Comparison of ENCODE assay signal across 9 cellular contexts in the genomic region with DNA sequence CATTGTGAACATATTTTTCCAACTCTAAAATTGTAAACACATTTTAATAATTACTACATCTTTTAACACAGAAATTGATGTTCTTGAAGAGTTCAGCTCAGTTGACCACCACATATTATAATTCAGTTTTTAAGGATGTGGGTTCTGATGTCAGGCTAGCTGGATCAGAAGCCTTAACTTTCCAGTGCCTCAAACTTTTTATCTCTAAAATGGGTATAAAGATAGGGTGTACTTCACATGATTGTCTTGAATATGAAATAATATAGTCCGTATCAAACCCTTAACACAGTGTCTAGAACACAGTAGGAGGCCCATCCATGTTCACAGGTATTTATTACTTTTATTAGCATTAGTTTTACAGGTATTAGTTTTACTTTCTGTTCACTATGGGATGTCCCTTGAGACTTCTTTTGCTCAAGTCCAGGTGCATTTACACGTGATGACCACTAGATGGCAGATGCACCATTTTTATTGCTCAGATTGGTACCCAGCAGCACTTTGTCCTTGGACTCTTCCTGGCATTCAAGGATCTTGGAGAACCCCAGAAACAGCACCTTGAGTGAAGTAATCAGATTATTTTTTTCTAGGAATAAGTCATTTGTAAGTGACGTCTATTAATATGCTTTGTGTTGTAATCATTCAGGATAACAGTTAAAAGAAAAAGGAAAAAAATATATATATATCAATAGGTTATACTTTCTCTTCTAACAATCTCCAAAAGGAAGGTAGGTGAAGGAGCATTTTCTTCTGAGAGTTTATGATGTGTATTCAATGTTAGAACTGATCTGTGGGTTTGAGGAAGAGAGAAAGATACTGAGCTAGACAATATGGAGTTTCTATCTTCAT.
A peak's percentile ranks its signal among the peaks of the same experiment; 100 is the strongest.
DNase-seq lines count a peak whose midpoint lies in the region; ATAC-seq and TF ChIP-seq lines count a peak whose summit lies in the region.
"Had no signal": no experiment of that assay in that cellular context is flagged by ENCODE, and none has a peak within 500 bp of the region (broad histone marks: within the 10 kb centered on the region; RNA-seq: fewer than 3 reads in every experiment).

No MANE protein-coding gene starts in this region.

- H3K36me3 Mint-ChIP-seq in osteocyte (ENCODE audit: unreplicated experiment) = no peaks in the 10 kb centered on the region

- H3K4me1 Mint-ChIP-seq in osteocyte (ENCODE audit: unreplicated experiment) = no peaks in the 10 kb centered on the region

- peaks cover 2% of the 10 kb centered on the region for H3K9me3 Mint-ChIP-seq in osteocyte (ENCODE audit: unreplicated experiment)

- ATAC-seq in GM18498 (IDR thresholded peaks at IDR 0.05; ENCODE audit: unreplicated experiment) (peak; percentile 95), HG02623 (IDR thresholded peaks at IDR 0.05; ENCODE audit: unreplicated experiment) (peak; percentile 97)

- no peak overlapping the region for H3K4me3 Mint-ChIP-seq in osteocyte (ENCODE audit: unreplicated experiment)

- no peak overlapping the region for H3K27ac Mint-ChIP-seq in osteocyte (ENCODE audit: unreplicated experiment)

- H3K27me3 Mint-ChIP-seq in osteocyte (ENCODE audit: unreplicated experiment) = no peaks in the 10 kb centered on the region

- no peak overlapping the region for H3K4me3 ChIP-seq in fibroblast of villous mesenchyme (ENCODE audit: low read depth, low read length)
- H3K4me3 ChIP-seq: SJSA1 had no signal

- peak; percentile 20 to 28 for DNase-seq in AML-193 (lab: John Stamatoyannopoulos, UW)
- DNase-seq in NAMALWA (ENCODE audit: low spot score) = peak; percentile 79
- peak; percentile 80 for DNase-seq in SW480 (ENCODE audit: low spot score)
- DNase-seq in fibroblast of villous mesenchyme (ENCODE audit: low read depth) = peak; percentile 67
- no peak for DNase-seq in osteocyte (ENCODE audit: extremely low spot score, unreplicated experiment)
- DNase-seq in activated effector memory CD4-positive, alpha-beta T cell treated with anti-CD3 and anti-CD28 coated beads, Interleukin-2, amount 50 U/mL, for 16 hours = no peak

- TF ChIP-seq CTCF in fibroblast of villous mesenchyme (IDR thresholded peaks at IDR 0.05; ENCODE audit: insufficient read depth, low read depth, low read length) (peak; percentile 84), osteocyte (IDR thresholded peaks at IDR 0.05) (peak; percentile 94)

Comparison
In these comparisons a context has a peak if more than half of its experiments do, and no peak if none do; other contexts are left out.
1. DNase-seq: peak in AML-193 (2 of 2), NAMALWA (single experiment), SW480 (single experiment) and fibroblast of villous mesenchyme (single experiment); none in osteocyte (single experiment) and activated effector memory CD4-positive, alpha-beta T cell treated with anti-CD3 and anti-CD28 coated beads, Interleukin-2, amount 50 U/mL, for 16 hours (single experiment).